ENCODE assay signal across 1 cellular context in the genomic region with DNA sequence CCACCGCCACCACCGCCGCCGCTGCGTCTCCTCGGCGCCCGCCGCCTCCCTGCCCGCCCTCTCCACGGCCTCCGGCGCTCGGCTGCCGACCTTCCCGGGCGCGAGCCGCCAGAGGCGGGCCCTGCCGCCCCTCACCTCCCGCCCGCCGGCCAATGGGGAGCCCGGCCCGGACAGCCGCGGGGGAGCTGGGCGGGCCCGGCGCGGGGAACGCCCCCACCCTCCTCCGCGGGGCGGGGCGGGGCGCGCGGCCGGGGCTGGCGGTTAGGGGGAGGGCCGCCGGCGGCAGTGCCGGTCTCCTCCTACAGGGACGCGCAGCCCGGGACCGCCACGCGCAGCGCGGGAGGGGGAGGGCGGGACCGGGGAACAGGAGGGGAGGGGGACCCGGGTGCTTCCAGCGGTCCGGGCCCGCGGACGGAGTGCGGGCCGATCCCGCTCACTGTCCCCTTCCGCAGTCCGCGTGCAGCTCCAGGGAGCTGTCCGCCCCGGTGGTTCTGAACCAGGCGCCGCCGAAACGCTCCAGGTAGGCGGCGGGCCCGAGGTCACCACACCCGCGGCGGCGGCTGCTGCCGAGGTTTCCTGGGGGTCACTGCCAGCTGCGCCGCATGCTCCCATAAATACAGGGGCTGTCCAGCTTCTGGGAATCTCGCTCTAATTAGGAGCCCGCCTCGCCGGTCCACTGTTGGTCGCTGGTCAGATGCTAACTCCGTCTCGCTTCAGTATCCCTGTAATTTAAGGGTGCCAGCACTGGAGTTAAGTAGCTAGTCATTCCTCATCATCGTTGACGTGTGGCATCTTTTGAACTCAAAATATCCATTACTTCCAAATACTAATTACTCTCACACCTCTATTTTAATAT.
A peak's percentile ranks its signal among the peaks of the same experiment; 100 is the strongest.
TF ChIP-seq lines count a peak whose summit lies in the region.

A gene with protein sequence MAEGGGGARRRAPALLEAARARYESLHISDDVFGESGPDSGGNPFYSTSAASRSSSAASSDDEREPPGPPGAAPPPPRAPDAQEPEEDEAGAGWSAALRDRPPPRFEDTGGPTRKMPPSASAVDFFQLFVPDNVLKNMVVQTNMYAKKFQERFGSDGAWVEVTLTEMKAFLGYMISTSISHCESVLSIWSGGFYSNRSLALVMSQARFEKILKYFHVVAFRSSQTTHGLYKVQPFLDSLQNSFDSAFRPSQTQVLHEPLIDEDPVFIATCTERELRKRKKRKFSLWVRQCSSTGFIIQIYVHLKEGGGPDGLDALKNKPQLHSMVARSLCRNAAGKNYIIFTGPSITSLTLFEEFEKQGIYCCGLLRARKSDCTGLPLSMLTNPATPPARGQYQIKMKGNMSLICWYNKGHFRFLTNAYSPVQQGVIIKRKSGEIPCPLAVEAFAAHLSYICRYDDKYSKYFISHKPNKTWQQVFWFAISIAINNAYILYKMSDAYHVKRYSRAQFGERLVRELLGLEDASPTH (minus strand): TSS at position 87 of the 856 bp plus-strand sequence. CDS start 404 bp downstream, outside the sequence.

TF ChIP-seq in SK-N-SH, 30 proteins besides CTCF, POLR2A, EP300 and RAD21:
- TF ChIP-seq RCOR1 (IDR thresholded peaks at IDR 0.05; ENCODE audit: low read length) = no peak
- no peak for TF ChIP-seq RXRA (IDR thresholded peaks at IDR 0.05; ENCODE audit: borderline replicate concordance, low read depth)
- TF ChIP-seq NRF1 (IDR thresholded peaks at IDR 0.05; ENCODE audit: low read depth, low read length) = no peak
- TF ChIP-seq SIN3A (IDR thresholded peaks at IDR 0.05; ENCODE audit: borderline replicate concordance, low read depth, low read length) = peak; percentile 80; the same call in 1 of the 2 replicates
- TF ChIP-seq FOXM1 (IDR thresholded peaks at IDR 0.05; ENCODE audit: low read depth) = no peak
- TF ChIP-seq, protein P1, sequence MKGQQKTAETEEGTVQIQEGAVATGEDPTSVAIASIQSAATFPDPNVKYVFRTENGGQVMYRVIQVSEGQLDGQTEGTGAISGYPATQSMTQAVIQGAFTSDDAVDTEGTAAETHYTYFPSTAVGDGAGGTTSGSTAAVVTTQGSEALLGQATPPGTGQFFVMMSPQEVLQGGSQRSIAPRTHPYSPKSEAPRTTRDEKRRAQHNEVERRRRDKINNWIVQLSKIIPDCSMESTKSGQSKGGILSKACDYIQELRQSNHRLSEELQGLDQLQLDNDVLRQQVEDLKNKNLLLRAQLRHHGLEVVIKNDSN (IDR thresholded peaks at IDR 0.05; ENCODE audit: borderline replicate concordance, low read depth) = no peak
- no peak for TF ChIP-seq SMC3 (IDR thresholded peaks at IDR 0.05; ENCODE audit: low read depth, low read length)
- no peak for TF ChIP-seq CHD2 (IDR thresholded peaks at IDR 0.05; ENCODE audit: low read length, partially characterized antibody)
- TF ChIP-seq, protein P2, sequence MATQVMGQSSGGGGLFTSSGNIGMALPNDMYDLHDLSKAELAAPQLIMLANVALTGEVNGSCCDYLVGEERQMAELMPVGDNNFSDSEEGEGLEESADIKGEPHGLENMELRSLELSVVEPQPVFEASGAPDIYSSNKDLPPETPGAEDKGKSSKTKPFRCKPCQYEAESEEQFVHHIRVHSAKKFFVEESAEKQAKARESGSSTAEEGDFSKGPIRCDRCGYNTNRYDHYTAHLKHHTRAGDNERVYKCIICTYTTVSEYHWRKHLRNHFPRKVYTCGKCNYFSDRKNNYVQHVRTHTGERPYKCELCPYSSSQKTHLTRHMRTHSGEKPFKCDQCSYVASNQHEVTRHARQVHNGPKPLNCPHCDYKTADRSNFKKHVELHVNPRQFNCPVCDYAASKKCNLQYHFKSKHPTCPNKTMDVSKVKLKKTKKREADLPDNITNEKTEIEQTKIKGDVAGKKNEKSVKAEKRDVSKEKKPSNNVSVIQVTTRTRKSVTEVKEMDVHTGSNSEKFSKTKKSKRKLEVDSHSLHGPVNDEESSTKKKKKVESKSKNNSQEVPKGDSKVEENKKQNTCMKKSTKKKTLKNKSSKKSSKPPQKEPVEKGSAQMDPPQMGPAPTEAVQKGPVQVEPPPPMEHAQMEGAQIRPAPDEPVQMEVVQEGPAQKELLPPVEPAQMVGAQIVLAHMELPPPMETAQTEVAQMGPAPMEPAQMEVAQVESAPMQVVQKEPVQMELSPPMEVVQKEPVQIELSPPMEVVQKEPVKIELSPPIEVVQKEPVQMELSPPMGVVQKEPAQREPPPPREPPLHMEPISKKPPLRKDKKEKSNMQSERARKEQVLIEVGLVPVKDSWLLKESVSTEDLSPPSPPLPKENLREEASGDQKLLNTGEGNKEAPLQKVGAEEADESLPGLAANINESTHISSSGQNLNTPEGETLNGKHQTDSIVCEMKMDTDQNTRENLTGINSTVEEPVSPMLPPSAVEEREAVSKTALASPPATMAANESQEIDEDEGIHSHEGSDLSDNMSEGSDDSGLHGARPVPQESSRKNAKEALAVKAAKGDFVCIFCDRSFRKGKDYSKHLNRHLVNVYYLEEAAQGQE (IDR thresholded peaks at IDR 0.05; ENCODE audit: low read depth, low read length) = peak; percentile 98
- TF ChIP-seq, protein P3, sequence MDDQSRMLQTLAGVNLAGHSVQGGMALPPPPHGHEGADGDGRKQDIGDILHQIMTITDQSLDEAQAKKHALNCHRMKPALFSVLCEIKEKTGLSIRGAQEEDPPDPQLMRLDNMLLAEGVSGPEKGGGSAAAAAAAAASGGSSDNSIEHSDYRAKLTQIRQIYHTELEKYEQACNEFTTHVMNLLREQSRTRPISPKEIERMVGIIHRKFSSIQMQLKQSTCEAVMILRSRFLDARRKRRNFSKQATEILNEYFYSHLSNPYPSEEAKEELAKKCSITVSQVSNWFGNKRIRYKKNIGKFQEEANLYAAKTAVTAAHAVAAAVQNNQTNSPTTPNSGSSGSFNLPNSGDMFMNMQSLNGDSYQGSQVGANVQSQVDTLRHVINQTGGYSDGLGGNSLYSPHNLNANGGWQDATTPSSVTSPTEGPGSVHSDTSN (IDR thresholded peaks at IDR 0.05) = no peak
- TF ChIP-seq MXI1 (IDR thresholded peaks at IDR 0.05; ENCODE audit: low read depth, low read length) = peak; percentile 87
- TF ChIP-seq, protein P4, sequence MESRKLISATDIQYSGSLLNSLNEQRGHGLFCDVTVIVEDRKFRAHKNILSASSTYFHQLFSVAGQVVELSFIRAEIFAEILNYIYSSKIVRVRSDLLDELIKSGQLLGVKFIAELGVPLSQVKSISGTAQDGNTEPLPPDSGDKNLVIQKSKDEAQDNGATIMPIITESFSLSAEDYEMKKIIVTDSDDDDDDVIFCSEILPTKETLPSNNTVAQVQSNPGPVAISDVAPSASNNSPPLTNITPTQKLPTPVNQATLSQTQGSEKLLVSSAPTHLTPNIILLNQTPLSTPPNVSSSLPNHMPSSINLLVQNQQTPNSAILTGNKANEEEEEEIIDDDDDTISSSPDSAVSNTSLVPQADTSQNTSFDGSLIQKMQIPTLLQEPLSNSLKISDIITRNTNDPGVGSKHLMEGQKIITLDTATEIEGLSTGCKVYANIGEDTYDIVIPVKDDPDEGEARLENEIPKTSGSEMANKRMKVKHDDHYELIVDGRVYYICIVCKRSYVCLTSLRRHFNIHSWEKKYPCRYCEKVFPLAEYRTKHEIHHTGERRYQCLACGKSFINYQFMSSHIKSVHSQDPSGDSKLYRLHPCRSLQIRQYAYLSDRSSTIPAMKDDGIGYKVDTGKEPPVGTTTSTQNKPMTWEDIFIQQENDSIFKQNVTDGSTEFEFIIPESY (IDR thresholded peaks at IDR 0.05; ENCODE audit: borderline replicate concordance, low read depth) = no peak
- TF ChIP-seq GABPA (IDR thresholded peaks at IDR 0.05; ENCODE audit: low read depth) = no peak
- no peak for TF ChIP-seq TCF12 (IDR thresholded peaks at IDR 0.05)
- TF ChIP-seq EZH2phosphoT487 (IDR thresholded peaks at IDR 0.05; ENCODE audit: borderline replicate concordance, low read depth) = no peak
- peak; percentile 18; the same call in 1 of the 2 replicates for TF ChIP-seq ELF1 (IDR thresholded peaks at IDR 0.05)
- no peak for TF ChIP-seq TAF1 (IDR thresholded peaks at IDR 0.05; ENCODE audit: borderline replicate concordance, low read depth, low read length)
- no peak for TF ChIP-seq FOXJ3 (CRISPR knock-in tag; IDR thresholded peaks at IDR 0.05)
- TF ChIP-seq, protein P5, sequence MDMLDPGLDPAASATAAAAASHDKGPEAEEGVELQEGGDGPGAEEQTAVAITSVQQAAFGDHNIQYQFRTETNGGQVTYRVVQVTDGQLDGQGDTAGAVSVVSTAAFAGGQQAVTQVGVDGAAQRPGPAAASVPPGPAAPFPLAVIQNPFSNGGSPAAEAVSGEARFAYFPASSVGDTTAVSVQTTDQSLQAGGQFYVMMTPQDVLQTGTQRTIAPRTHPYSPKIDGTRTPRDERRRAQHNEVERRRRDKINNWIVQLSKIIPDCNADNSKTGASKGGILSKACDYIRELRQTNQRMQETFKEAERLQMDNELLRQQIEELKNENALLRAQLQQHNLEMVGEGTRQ (IDR thresholded peaks at IDR 0.05; ENCODE audit: borderline replicate concordance, low read depth, low read length) = no peak
- no peak for TF ChIP-seq POLR2AphosphoS5 (IDR thresholded peaks at IDR 0.05; ENCODE audit: low read depth, low read length)
- TF ChIP-seq, protein P6, sequence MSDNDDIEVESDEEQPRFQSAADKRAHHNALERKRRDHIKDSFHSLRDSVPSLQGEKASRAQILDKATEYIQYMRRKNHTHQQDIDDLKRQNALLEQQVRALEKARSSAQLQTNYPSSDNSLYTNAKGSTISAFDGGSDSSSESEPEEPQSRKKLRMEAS (IDR thresholded peaks at IDR 0.05; ENCODE audit: low read depth) = peak; percentile 90
- TF ChIP-seq MEF2A (IDR thresholded peaks at IDR 0.05; ENCODE audit: borderline replicate concordance, low read depth) = no peak
- TF ChIP-seq, protein P7, sequence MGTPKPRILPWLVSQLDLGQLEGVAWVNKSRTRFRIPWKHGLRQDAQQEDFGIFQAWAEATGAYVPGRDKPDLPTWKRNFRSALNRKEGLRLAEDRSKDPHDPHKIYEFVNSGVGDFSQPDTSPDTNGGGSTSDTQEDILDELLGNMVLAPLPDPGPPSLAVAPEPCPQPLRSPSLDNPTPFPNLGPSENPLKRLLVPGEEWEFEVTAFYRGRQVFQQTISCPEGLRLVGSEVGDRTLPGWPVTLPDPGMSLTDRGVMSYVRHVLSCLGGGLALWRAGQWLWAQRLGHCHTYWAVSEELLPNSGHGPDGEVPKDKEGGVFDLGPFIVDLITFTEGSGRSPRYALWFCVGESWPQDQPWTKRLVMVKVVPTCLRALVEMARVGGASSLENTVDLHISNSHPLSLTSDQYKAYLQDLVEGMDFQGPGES (IDR thresholded peaks at IDR 0.05; ENCODE audit: low read depth, low read length) = no peak
- TF ChIP-seq TEAD4 (IDR thresholded peaks at IDR 0.05; ENCODE audit: borderline replicate concordance, insufficient read depth) = no peak
- TF ChIP-seq JUND (IDR thresholded peaks at IDR 0.05) = no peak
- TF ChIP-seq RFX5 (IDR thresholded peaks at IDR 0.05; ENCODE audit: low read length) = no peak
